ENCODE assay signal across 8 cellular contexts in the genomic region with DNA sequence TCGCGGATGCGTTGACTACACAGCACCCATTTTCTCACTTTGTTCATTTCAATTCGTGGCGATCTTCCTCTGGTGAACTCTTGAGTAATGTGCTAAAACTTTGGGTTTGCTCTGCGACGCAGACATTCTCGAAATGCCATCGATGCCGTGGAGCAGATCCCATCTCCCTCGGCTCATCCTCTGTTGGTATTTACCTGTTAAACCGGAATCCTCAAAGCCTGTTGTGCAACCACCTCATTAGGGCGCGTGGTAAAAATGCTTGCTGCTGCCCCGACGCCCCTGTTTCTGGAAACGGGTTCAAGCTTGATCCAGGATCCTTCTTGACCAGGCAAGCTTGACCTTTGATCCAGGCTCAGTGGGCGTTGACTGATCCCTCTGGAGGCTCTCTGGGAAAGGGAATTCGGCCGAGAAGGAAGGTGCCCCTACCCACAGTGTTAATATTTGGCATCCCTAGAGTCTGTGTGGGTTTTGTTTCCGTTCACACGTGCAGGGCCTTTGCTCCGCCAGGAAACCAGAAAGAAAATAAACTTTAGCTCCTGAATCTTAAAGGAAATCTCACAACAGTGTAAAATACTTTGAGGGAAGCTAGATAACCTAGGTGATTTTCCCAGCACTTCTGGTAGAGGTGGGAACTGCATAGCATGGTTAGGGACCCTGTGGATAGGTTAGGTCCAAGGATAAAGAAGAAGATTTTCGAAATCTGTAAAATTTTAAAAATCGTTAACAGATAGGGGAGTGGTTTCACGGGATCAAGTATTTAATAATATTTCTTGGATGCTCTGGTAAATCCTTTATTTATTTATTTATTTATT. TPM values are rescaled to one million over a fixed set of nuclear protein-coding genes. Genes with fewer than 3 reads are reported as not detected.
A peak's percentile ranks its signal among the peaks of the same experiment; 100 is the strongest.
DNase-seq lines count a peak whose midpoint lies in the region; ATAC-seq and TF ChIP-seq lines count a peak whose summit lies in the region.

No MANE protein-coding gene starts in this region.

- peaks cover 58% of the 10 kb centered on the region for H3K4me1 ChIP-seq in OCI-LY1 (ENCODE audit: insufficient read depth, low read length, severe bottlenecking)
- peaks cover 43 to 48% of the 10 kb centered on the region in 2 donors for H3K4me1 ChIP-seq in adrenal gland (replicated peaks in 1 of 2)

- ATAC-seq in GM18861 (IDR thresholded peaks at IDR 0.05; ENCODE audit: unreplicated experiment) = peak; percentile 2
- ATAC-seq in HG03442 (IDR thresholded peaks at IDR 0.05; ENCODE audit: unreplicated experiment) = no peak
- ATAC-seq in GM18505 (IDR thresholded peaks at IDR 0.05; ENCODE audit: unreplicated experiment) = no peak

- H3K79me2 ChIP-seq in OCI-LY1 (ENCODE audit: insufficient read depth, low read length) = peaks cover 54% of the 10 kb centered on the region

- H3K27ac ChIP-seq in OCI-LY1 (ENCODE audit: low read depth, low read length, poor library complexity, severe bottlenecking) (peak overlapping the region; percentile 85), adrenal gland (peak overlapping the region; percentile 94 to 100 (median 99))

- H2AFZ ChIP-seq in OCI-LY1 (ENCODE audit: low read length) = no peak overlapping the region

- no peak for TF ChIP-seq CTCF in OCI-LY1 (IDR thresholded peaks at IDR 0.05; ENCODE audit: low read length)
- TF ChIP-seq CTCF in adrenal gland (IDR thresholded peaks at IDR 0.05) = peak in 2 of 6 experiments; percentile 20 to 25

- H3K9ac ChIP-seq in OCI-LY1 (ENCODE audit: low read length) = peak overlapping the region; percentile 97

- H3K36me3 ChIP-seq in OCI-LY1 (ENCODE audit: insufficient read depth, low read length) = peaks cover 17% of the 10 kb centered on the region; the same call in 1 of the 2 replicates
- H3K36me3 ChIP-seq in adrenal gland (replicated peaks in 1 of 2) = no peaks in the 10 kb centered on the region

- 0 out of 2 replicates have a peak, but pooled peaks cover 5% of the 10 kb centered on the region for H3F3A ChIP-seq in OCI-LY1 (ENCODE audit: insufficient read depth, low read length)

- intact Hi-C loops in adrenal gland (cut with DNase I) = no loop called here

- peak overlapping the region; percentile 82 for H3K4me2 ChIP-seq in OCI-LY1 (ENCODE audit: low read length)

- DNase-seq in AG08395 (ENCODE audit: low spot score) (peak; percentile 19), adrenal gland (peak; percentile 38 to 66 (median 44)), hepatic stellate cell (ENCODE audit: low spot score) (peak; percentile 36), retina (peak; percentile 70)

- H3K9me3 ChIP-seq in OCI-LY1 (ENCODE audit: low read length) = no peaks in the 10 kb centered on the region
- no peaks in the 10 kb centered on the region for H3K9me3 ChIP-seq in adrenal gland (replicated peaks in 1 of 3)

- H4K20me1 ChIP-seq in OCI-LY1 (ENCODE audit: insufficient read depth, low read length) = no peaks in the 10 kb centered on the region

- no peaks in the 10 kb centered on the region for H3K9me2 ChIP-seq in OCI-LY1 (ENCODE audit: low read depth, low read length)

- H3K4me3 ChIP-seq in OCI-LY1 (ENCODE audit: low read depth, low read length, poor library complexity, severe bottlenecking) (peak overlapping the region; percentile 78), adrenal gland (peak overlapping the region; percentile 69 to 95 (median 86))

- TF ChIP-seq POLR2A in adrenal gland (IDR thresholded peaks at IDR 0.05) = peak in 1 of 2 donors; percentile 21
- no peak for TF ChIP-seq POLR2A in GM18505 (IDR thresholded peaks at IDR 0.05; ENCODE audit: borderline replicate concordance, extremely low read depth, insufficient read depth, insufficient read length)

- WGBS in adrenal gland, 4 donors = 1 to 2% (median 1%) methylated on average over 25 to 26 of the region's 26 CpGs

- no peaks in the 10 kb centered on the region for H3K27me3 ChIP-seq in OCI-LY1 (ENCODE audit: insufficient read depth, low read length)
- H3K27me3 ChIP-seq in adrenal gland = no peaks in the 10 kb centered on the region

RNA-seq across cellular contexts. Expression of gene LSM14A, which starts 1.0 kb away (rescaled TPM):
- total RNA-seq in adrenal gland = 100 to 1,000 TPM in 4 of 8 donors, 10 to 100 TPM in 4; 70.4 to 130 (median 104) TPM
- polyA plus RNA-seq in adrenal gland = 10 to 100 TPM; 44.5 to 91.0 (median 74.2) TPM

Comparison
In these comparisons a context has a peak if more than half of its experiments do, and no peak if none do; other contexts are left out.
1. DNase-seq: peak in every context shown above with its lines; median percentile 70 in retina; 44 in adrenal gland; 36 in hepatic stellate cell; 19 in AG08395.